Comparison of ENCODE assay signal across 8 cellular contexts in genomic region chr6:57173886-57174510, GRCh38. TPM values are rescaled to one million over a fixed set of nuclear protein-coding genes. Genes with fewer than 3 reads are reported as not detected.
DNase-seq lines count a peak whose midpoint lies in the region; ATAC-seq and TF ChIP-seq lines count a peak whose summit lies in the region.

No MANE protein-coding gene starts in this region.

- H3K9me3 ChIP-seq in HCT116 (ENCODE audit: control insufficient read depth in 1 of 2, insufficient read depth in 1 of 2, low read depth in 1 of 2, low read length in 2 of 2): no peaks in the 10 kb centered on the region
- H3K9me3 ChIP-seq in iPS-15b (ENCODE audit: control insufficient read depth, insufficient read depth, low read length): no peaks in the 10 kb centered on the region
- H3K9me3 ChIP-seq in thyroid gland: no peaks in the 10 kb centered on the region

- peaks cover 50% of the 10 kb centered on the region for H3K4me1 Mint-ChIP-seq in WTC11

- peak overlapping the region; percentile 87 for H3K4me3 Mint-ChIP-seq in WTC11

- H3K4me1 ChIP-seq in HCT116 (ENCODE audit: control insufficient read depth in 1 of 2, insufficient read depth in 2 of 2, low read length in 2 of 2) (peaks cover 6 to 20% of the 10 kb centered on the region in 2 experiments), iPS-15b (ENCODE audit: control insufficient read depth, insufficient read depth, low read length) (peaks cover 10% of the 10 kb centered on the region), thyroid gland (peaks cover 12 to 16% of the 10 kb centered on the region in 2 donors)

- H3K9ac ChIP-seq in HCT116 (ENCODE audit: low read length): peak overlapping the region; percentile 91
- no peak overlapping the region for H3K9ac ChIP-seq in iPS-15b (ENCODE audit: low read depth, low read length)

- CTCF ChIA-PET in HCT116 (lab: Charles Lee): no interaction called here
- CTCF ChIA-PET in WTC11 (lab: Charles Lee): no interaction called here

- H3K27me3 ChIP-seq in HCT116 (ENCODE audit: insufficient read depth, low read length): no peaks in the 10 kb centered on the region
- peaks cover 9% of the 10 kb centered on the region for H3K27me3 ChIP-seq in iPS-15b (ENCODE audit: control insufficient read depth, insufficient read depth, low read length)
- no peaks in the 10 kb centered on the region for H3K27me3 ChIP-seq in thyroid gland

- TF ChIP-seq CTCF in AG09309 (IDR thresholded peaks at IDR 0.05; ENCODE audit: control insufficient read depth, insufficient read depth, low read depth, low read length, missing control alignments) (no peak), HCT116 (IDR thresholded peaks at IDR 0.05 in 2 of 3, conservative IDR thresholded peaks at IDR 0.05 in 1 of 3; ENCODE audit: borderline replicate concordance in 1 of 3, insufficient read depth in 1 of 3, low read depth in 2 of 3, low read length in 2 of 3) (no peak), WTC11 (IDR thresholded peaks at IDR 0.05) (no peak), thyroid gland (IDR thresholded peaks at IDR 0.05) (no peak)

- no peaks in the 10 kb centered on the region for H3K9me3 Mint-ChIP-seq in WTC11

- TF ChIP-seq RAD21 in HCT116 (IDR thresholded peaks at IDR 0.05; ENCODE audit: low read depth): no peak

- intact Hi-C loops in HCT116 (cut with micrococcal nuclease) (loop anchor here (1.0 to 5.0 kb wide), 3 partner anchors 142 to 269 kb away; partner anchors contain the start of gene BEND6), thyroid gland (cut with DNase I) (loop anchor here (5.0 to 10.0 kb wide), 2 partner anchors 48 to 141 kb away; partner anchors contain the start of genes PRIM2 and RAB23)

- H3K4me3 ChIP-seq in AG09309 (ENCODE audit: control insufficient read depth, low read depth, low read length): peak overlapping the region; percentile 70
- H3K4me3 ChIP-seq in HCT116 (replicated peaks in 1 of 2; ENCODE audit: low read depth in 1 of 2, low read length in 2 of 2): peak overlapping the region; percentile 78 to 85
- peak overlapping the region; percentile 70 for H3K4me3 ChIP-seq in iPS-15b (ENCODE audit: low read depth, low read length)
- peak overlapping the region in 1 of 3 donors; percentile 65 for H3K4me3 ChIP-seq in thyroid gland (replicated peaks in 1 of 3)

- peak; percentile 56 for DNase-seq in AG09309 (ENCODE audit: low read depth)
- peak; percentile 36 for DNase-seq in HCT116 (ENCODE audit: low read depth, low spot score)
- no peak for DNase-seq in WTC11 (ENCODE audit: low spot score)
- DNase-seq in thyroid gland: no peak
- DNase-seq in medulla oblongata (ENCODE audit: extremely low spot score): no peak
- DNase-seq in T1000 (lab: John Stamatoyannopoulos, UW): no peak

- H2AFZ ChIP-seq in HCT116 (ENCODE audit: low read depth, low read length, poor library complexity, severe bottlenecking): no peak overlapping the region

- POLR2A ChIA-PET in HCT116 (lab: Charles Lee): no interaction called here
- POLR2A ChIA-PET in WTC11 (lab: Charles Lee): no interaction called here

- peak overlapping the region; percentile 90 for H3K27ac ChIP-seq in HCT116 (ENCODE audit: low read depth, low read length)
- peak overlapping the region in 2 of 3 donors; percentile 51 to 95 for H3K27ac ChIP-seq in thyroid gland

- H3K79me2 ChIP-seq in HCT116 (ENCODE audit: insufficient read depth, low read length): peaks cover 74% of the 10 kb centered on the region

- TF ChIP-seq POLR2A in HCT116 (IDR thresholded peaks at IDR 0.05; ENCODE audit: borderline replicate concordance, extremely low read depth, insufficient read depth, insufficient read length): no peak
- no peak for TF ChIP-seq POLR2A in thyroid gland (IDR thresholded peaks at IDR 0.05)

- H3K4me2 ChIP-seq in HCT116 (ENCODE audit: low read length): peak overlapping the region; percentile 85

- ATAC-seq in HCT116: peak; percentile 24; the same call in 1 of the 2 replicates
- no peak for ATAC-seq in WTC11
- no peak for ATAC-seq in GM21723 (IDR thresholded peaks at IDR 0.05; ENCODE audit: unreplicated experiment)

- H3K36me3 ChIP-seq in HCT116 (ENCODE audit: control insufficient read depth in 1 of 2, insufficient read depth in 2 of 2, low read length in 2 of 2) (no peaks in the 10 kb centered on the region), iPS-15b (ENCODE audit: control insufficient read depth, insufficient read depth, low read length) (no peaks in the 10 kb centered on the region), thyroid gland (no peaks in the 10 kb centered on the region)

- H3K27ac Mint-ChIP-seq in WTC11: peak overlapping the region; percentile 93

- H3K27me3 Mint-ChIP-seq in WTC11 (ENCODE audit: low read depth): peaks cover 5% of the 10 kb centered on the region; the same call in 1 of the 2 replicates

- H3K36me3 Mint-ChIP-seq in WTC11: no peaks in the 10 kb centered on the region

- TSS peak; percentile 51 for BruUV-seq in HCT116 (replicated peaks; lab: Mats Ljungman, UMichigan)

- 73 to 74% methylated on average over 5 of the region's 5 CpGs for WGBS in thyroid gland, 2 donors

- no peaks in the 10 kb centered on the region for H3K9me2 ChIP-seq in HCT116 (ENCODE audit: insufficient read depth)

- H4K20me1 ChIP-seq in HCT116 (ENCODE audit: insufficient read depth): no peaks in the 10 kb centered on the region

- RAD21 ChIA-PET in HCT116 (lab: Charles Lee; ENCODE audit: low non-redundant PET in 1 of 2, low total read pairs in 2 of 2, uncharacterized antibody in 2 of 2, unreplicated experiment in 2 of 2): no interaction called here

TF ChIP-seq in HCT116, 20 proteins besides CTCF, POLR2A, EP300 and RAD21 (continues in another document):
- TF ChIP-seq EZH2 (IDR thresholded peaks at IDR 0.05) (no peak), SIN3A (IDR thresholded peaks at IDR 0.05; ENCODE audit: low read depth) (no peak), TCF7L2 (IDR thresholded peaks at IDR 0.05; ENCODE audit: borderline replicate concordance, extremely low read depth, insufficient read depth, insufficient read length) (no peak), SP1 (IDR thresholded peaks at IDR 0.05; ENCODE audit: low read depth) (peak; percentile 26; the same call in 1 of the 2 replicates), ATF3 (IDR thresholded peaks at IDR 0.05) (no peak), ZBTB33 (IDR thresholded peaks at IDR 0.05; ENCODE audit: extremely low read depth, insufficient replicate concordance, low read length) (no peak), CBX3 (IDR thresholded peaks at IDR 0.05; ENCODE audit: low read depth) (no peak), FOSL1 (IDR thresholded peaks at IDR 0.05; ENCODE audit: low read depth) (peak; percentile 44; the same call in 1 of the 2 replicates)

TF ChIP-seq in WTC11, 78 proteins besides CTCF, POLR2A, EP300 and RAD21:
- peak; percentile 71 for TF ChIP-seq NFE2L1 (CRISPR knock-in tag; IDR thresholded peaks at IDR 0.05)
- TF ChIP-seq IRF1 (CRISPR knock-in tag; IDR thresholded peaks at IDR 0.05): no peak
TF ChIP-seq in WTC11: peak in this region for 1.

RNA-seq across cellular contexts. Expression of gene BAG2, which starts 1.9 kb away (rescaled TPM):
- 13.5 TPM for total RNA-seq in HCT116 (2021; ENCODE audit: unreplicated experiment)
- 3.2 and 4.5 TPM in 2 replicates for polyA plus RNA-seq in HCT116 (2012)
- 7.5 to 8.0 TPM (median 8.0 TPM) in 3 replicates for total RNA-seq in WTC11 (2021)
- total RNA-seq in thyroid gland: 10 to 100 TPM in 3 of 4 donors, 1 to 10 TPM in 1; 9.5 to 11.5 (median 10.9) TPM

RNA-seq across cellular contexts. Expression of gene RAB23, which starts 48.1 kb away (rescaled TPM):
- total RNA-seq in HCT116 (2021; ENCODE audit: unreplicated experiment) (11.7 TPM), WTC11 (2021) (11.3 to 14.8 TPM (median 14.5 TPM) in 3 replicates), thyroid gland (10 to 100 TPM; 19.6 to 38.9 (median 27.9) TPM)
- polyA plus RNA-seq in HCT116 (2012): 3.0 and 4.2 TPM in 2 replicates

Comparison
In these comparisons a context has a peak if more than half of its experiments do, and no peak if none do; other contexts are left out.
1. DNase-seq: peak in AG09309 (single experiment) and HCT116 (single experiment); none in WTC11 (single experiment), thyroid gland (0 of 2), medulla oblongata (single experiment) and T1000 (single experiment).